26 cellular contexts compared by ENCODE assay signal in genomic region chr6:111090766-111091165, GRCh38. TPM values are rescaled to one million over a fixed set of nuclear protein-coding genes. Genes with fewer than 3 reads are reported as not detected.
DNase-seq lines count a peak whose midpoint lies in the region; ATAC-seq, FAIRE-seq and TF ChIP-seq lines count a peak whose summit lies in the region.
"Had no signal": no experiment of that assay in that cellular context is flagged by ENCODE, and none has a peak within 500 bp of the region (broad histone marks: within the 10 kb centered on the region; RNA-seq: fewer than 3 reads in every experiment).

No MANE protein-coding gene starts in this region.

- WGBS in endodermal cell (ENCODE audit: insufficient coverage in 1 of 2, insufficient read length in 1 of 2), 2 experiments, result 90 to 100% methylated on average over 1 to 4 of the region's 4 CpGs

- peaks cover 6% of the 10 kb centered on the region for H3K36me3 Mint-ChIP-seq in activated naive CD8-positive, alpha-beta T cell
- no peaks in the 10 kb centered on the region for H3K36me3 Mint-ChIP-seq in activated naive CD8-positive, alpha-beta T cell treated with anti-CD3 and anti-CD28 coated beads, Interleukin-2, amount 50 U/mL, for 24 hours (ENCODE audit: low read depth)
- peaks cover 2% of the 10 kb centered on the region for H3K36me3 Mint-ChIP-seq in endodermal cell (ENCODE audit: low read depth)

- H3K4me1 Mint-ChIP-seq in activated naive CD8-positive, alpha-beta T cell (ENCODE audit: low read depth), result peaks cover 63% of the 10 kb centered on the region
- H3K4me1 Mint-ChIP-seq in activated naive CD8-positive, alpha-beta T cell treated with anti-CD3 and anti-CD28 coated beads, Interleukin-2, amount 50 U/mL, for 24 hours, result peaks cover 38% of the 10 kb centered on the region
- peaks cover 51% of the 10 kb centered on the region for H3K4me1 Mint-ChIP-seq in endodermal cell

- FAIRE-seq in kidney (lab: Jason Lieb, UNC), result no peak
- FAIRE-seq: HTR-8/SVneo had no signal

- H3K36me3 ChIP-seq in endodermal cell (ENCODE audit: control insufficient read depth, insufficient read depth, low read length) (no peaks in the 10 kb centered on the region), gastrocnemius medialis (no peaks in the 10 kb centered on the region), kidney (ENCODE audit: control insufficient read depth in 1 of 2, insufficient read depth in 2 of 2, low read length in 2 of 2) (no peaks in the 10 kb centered on the region)
- H3K36me3 ChIP-seq: SJCRH30 had no signal

- TF ChIP-seq POLR2A in gastrocnemius medialis (IDR thresholded peaks at IDR 0.05), result no peak

- H3K9me3 Mint-ChIP-seq in activated naive CD8-positive, alpha-beta T cell (ENCODE audit: low read depth), result no peaks in the 10 kb centered on the region
- H3K9me3 Mint-ChIP-seq in activated naive CD8-positive, alpha-beta T cell treated with anti-CD3 and anti-CD28 coated beads, Interleukin-2, amount 50 U/mL, for 24 hours, result no peaks in the 10 kb centered on the region
- H3K9me3 Mint-ChIP-seq in endodermal cell, result peaks cover 3% of the 10 kb centered on the region

- H3K27ac ChIP-seq in endodermal cell (ENCODE audit: low read depth, low read length) (no peak overlapping the region), gastrocnemius medialis (peak overlapping the region; percentile 83 to 96 (median 86)), kidney (ENCODE audit: low read depth in 2 of 2, low read length in 2 of 2) (no peak overlapping the region)
- H3K27ac ChIP-seq: 22Rv1, C4-2B, PC-9, SJCRH30 had no signal

- intact Hi-C loops in gastrocnemius medialis (cut with DNase I; ENCODE audit: low total_unique reads) (no loop called here), kidney (cut with DNase I) (no loop called here)

- H3K27me3 Mint-ChIP-seq in activated naive CD8-positive, alpha-beta T cell, result no peaks in the 10 kb centered on the region
- H3K27me3 Mint-ChIP-seq in activated naive CD8-positive, alpha-beta T cell treated with anti-CD3 and anti-CD28 coated beads, Interleukin-2, amount 50 U/mL, for 24 hours, result peaks cover 9% of the 10 kb centered on the region
- peaks cover 59% of the 10 kb centered on the region for H3K27me3 Mint-ChIP-seq in endodermal cell (ENCODE audit: insufficient read depth)

- no peak overlapping the region for H3K4me3 ChIP-seq in endodermal cell (ENCODE audit: low read length)
- H3K4me3 ChIP-seq in gastrocnemius medialis, result peak overlapping the region; percentile 78 to 97 (median 80)
- H3K4me3 ChIP-seq in kidney (ENCODE audit: low read length in 2 of 2), result no peak overlapping the region
- H3K4me3 ChIP-seq: PC-9, SJCRH30 had no signal

- no peaks in the 10 kb centered on the region for H3K9me3 ChIP-seq in endodermal cell (ENCODE audit: control insufficient read depth, low read length)
- no peaks in the 10 kb centered on the region for H3K9me3 ChIP-seq in gastrocnemius medialis
- H3K9me3 ChIP-seq in kidney (ENCODE audit: control insufficient read depth in 1 of 2, low read length in 2 of 2), result no peaks in the 10 kb centered on the region
- H3K9me3 ChIP-seq: SJCRH30 had no signal

- H3K9ac ChIP-seq in endodermal cell (ENCODE audit: extremely low read depth, low read length, poor library complexity, severe bottlenecking) (no peak overlapping the region), kidney (ENCODE audit: low read length in 2 of 2) (no peak overlapping the region)

- TF ChIP-seq CTCF in endodermal cell (conservative IDR thresholded peaks at IDR 0.05) (no peak), gastrocnemius medialis (IDR thresholded peaks at IDR 0.05 in 4 of 5, conservative IDR thresholded peaks at IDR 0.05 in 1 of 5) (no peak), kidney (IDR thresholded peaks at IDR 0.05; ENCODE audit: borderline replicate concordance, extremely low read depth, insufficient read depth) (no peak)

- no peak for DNase-seq in activated naive CD8-positive, alpha-beta T cell treated with anti-CD3 and anti-CD28 coated beads, Interleukin-2, amount 50 U/mL, for 24 hours
- no peak for DNase-seq in endodermal cell
- DNase-seq in gastrocnemius medialis, result no peak
- no peak for DNase-seq in kidney
- DNase-seq in DMS114 treated with DMSO at 0.1 percent for 48 hours (lab: John Stamatoyannopoulos, UW; ENCODE audit: unreplicated experiment), result no peak
- DNase-seq in dermis blood vessel endothelial cell, result no peak
- DNase-seq: Calu3, DMS153, IMR-90, KG1, MM.1S, NCI-H2029, NCI-H446 treated with DMSO at 0.1 percent for 48 hours, NCI-H526, NCI-H82, PC-9, SJCRH30 had no signal

- ATAC-seq in activated naive CD8-positive, alpha-beta T cell treated with anti-CD3 and anti-CD28 coated beads, Interleukin-2, amount 50 U/mL, for 24 hours, result no peak
- peak in 1 of 2 donors; percentile 26 for ATAC-seq in gastrocnemius medialis
- ATAC-seq: HCT116, Right ventricle myocardium inferior, SK-N-SH treated with all-trans-retinoic acid at 6 μM for 48 hours had no signal

- in situ Hi-C loops in gastrocnemius medialis (cut with MboI; ENCODE audit: low sequenced_read_pairs in 4 of 4), result no loop called here

- H3K27ac Mint-ChIP-seq in activated naive CD8-positive, alpha-beta T cell, result no peak overlapping the region
- no peak overlapping the region for H3K27ac Mint-ChIP-seq in activated naive CD8-positive, alpha-beta T cell treated with anti-CD3 and anti-CD28 coated beads, Interleukin-2, amount 50 U/mL, for 24 hours
- no peak overlapping the region for H3K27ac Mint-ChIP-seq in endodermal cell
- H3K27ac Mint-ChIP-seq: B cell had no signal

- H3K27me3 ChIP-seq in endodermal cell (ENCODE audit: control insufficient read depth, insufficient read depth, low read length, poor library complexity, severe bottlenecking) (peaks cover 54% of the 10 kb centered on the region), gastrocnemius medialis (no peaks in the 10 kb centered on the region)
- H3K27me3 ChIP-seq: SJCRH30 had no signal

- H3K4me3 Mint-ChIP-seq in activated naive CD8-positive, alpha-beta T cell, result peak overlapping the region; percentile 28
- no peak overlapping the region for H3K4me3 Mint-ChIP-seq in activated naive CD8-positive, alpha-beta T cell treated with anti-CD3 and anti-CD28 coated beads, Interleukin-2, amount 50 U/mL, for 24 hours
- peak overlapping the region; percentile 69 for H3K4me3 Mint-ChIP-seq in endodermal cell
- H3K4me3 Mint-ChIP-seq: B cell had no signal

- peaks cover 13% of the 10 kb centered on the region for H3K4me1 ChIP-seq in endodermal cell (ENCODE audit: control insufficient read depth, insufficient read depth, low read length)
- H3K4me1 ChIP-seq in gastrocnemius medialis, result peaks cover 47 to 59% of the 10 kb centered on the region in 2 donors
- H3K4me1 ChIP-seq in kidney (ENCODE audit: control insufficient read depth in 1 of 2, insufficient read depth in 1 of 2, low read depth in 1 of 2, low read length in 2 of 2), result peaks cover 2 to 4% of the 10 kb centered on the region in 2 donors
- H3K4me1 ChIP-seq: SJCRH30 had no signal

RNA-seq across cellular contexts. Expression of gene SLC16A10, which starts 3.5 kb away (rescaled TPM):
- 10 to 100 TPM in 1 of 2 donors, 1 to 10 TPM in 1; 8.7 to 13.8 TPM for total RNA-seq in endodermal cell
- polyA plus RNA-seq in endodermal cell (2013, experiment 1 of 2), result 2.7 TPM
- 2.5 TPM for polyA plus RNA-seq in endodermal cell (2013, experiment 2 of 2)
- total RNA-seq in gastrocnemius medialis, result 100 to 1,000 TPM in 3 of 4 donors, 10 to 100 TPM in 1; 81.5 to 167 (median 144) TPM
- 3.7 TPM for total RNA-seq in kidney
- polyA plus RNA-seq in kidney (ENCODE audit: insufficient read depth, low read depth, low replicate concordance), result 5.9 TPM
- under 0.01 and 0.19 TPM in 2 replicates for total RNA-seq in dermis blood vessel endothelial cell
- total RNA-seq: IMR-90, RPMI7951 had no signal
- polyA plus RNA-seq: IMR-90 had no signal

Comparison
In these comparisons a context has a peak if more than half of its experiments do, and no peak if none do; other contexts are left out.
1. H3K27ac ChIP-seq: peak in gastrocnemius medialis (4 of 4); none in endodermal cell (single experiment) and kidney (0 of 2).
2. H3K4me3 ChIP-seq: peak in gastrocnemius medialis (4 of 4); none in endodermal cell (single experiment) and kidney (0 of 2).
3. RNA of gene SLC16A10, which starts 3.5 kb away (total RNA-seq): 81.5 to 167 TPM in gastrocnemius medialis; 8.7 to 13.8 TPM in endodermal cell, 3.7 TPM in kidney (single experiment) and under 0.01 to 0.19 TPM in dermis blood vessel endothelial cell; every median in the first group is over 4 times any median in the second.